Comparison of ENCODE assay signal across 8 cellular contexts in the genomic region with DNA sequence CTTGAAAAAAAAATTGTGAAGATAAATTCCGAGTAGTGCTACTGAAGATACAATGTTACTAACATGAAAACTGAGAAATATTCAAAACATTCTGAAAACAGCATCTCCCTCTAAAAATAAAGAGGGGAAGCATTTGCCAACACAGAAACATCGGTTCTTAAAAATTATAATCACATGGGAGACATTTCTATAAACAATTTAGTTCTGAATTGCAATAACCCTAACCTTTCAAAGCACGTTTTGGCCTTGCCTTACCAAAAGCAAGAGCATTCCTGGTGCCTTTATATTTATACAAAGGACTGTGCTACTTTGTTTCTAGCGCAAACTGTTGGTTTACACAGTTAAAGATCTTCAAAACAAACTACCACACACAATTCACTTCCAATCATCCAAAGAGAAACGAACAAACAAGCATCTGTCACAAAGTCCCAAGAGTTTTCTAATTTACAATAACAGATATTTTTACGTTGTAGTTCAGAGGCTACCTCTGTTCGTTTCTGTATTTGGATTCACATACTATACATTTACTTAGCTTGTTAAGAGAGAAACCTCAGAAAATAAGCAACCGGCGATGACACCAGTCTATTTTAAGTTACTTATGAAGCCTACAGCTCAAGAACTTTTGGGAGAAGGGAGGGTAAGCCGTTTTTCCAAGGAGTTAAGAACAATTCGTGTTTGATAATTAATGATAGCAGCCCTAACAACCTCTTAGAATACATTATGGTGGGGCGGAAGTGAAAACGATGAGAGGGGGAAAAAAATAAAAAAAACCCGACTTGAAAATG. TPM values are rescaled to one million over a fixed set of nuclear protein-coding genes. Genes with fewer than 3 reads are reported as not detected.
DNase-seq lines count a peak whose midpoint lies in the region; ATAC-seq and TF ChIP-seq lines count a peak whose summit lies in the region.

No MANE protein-coding gene starts in this region.

- no peaks in the 10 kb centered on the region for H3K27me3 ChIP-seq in GM06990 (replicated peaks; ENCODE audit: control insufficient read depth, insufficient read depth, low read length)
- H3K27me3 ChIP-seq in Panc1 (ENCODE audit: control insufficient read depth, insufficient read depth, low read length) = no peaks in the 10 kb centered on the region
- H3K27me3 ChIP-seq in esophagus squamous epithelium = no peaks in the 10 kb centered on the region

- H3K4me3 Mint-ChIP-seq in progenitor cell of endocrine pancreas (ENCODE audit: low read depth) = peak overlapping the region; percentile 100

- H3K27ac Mint-ChIP-seq in progenitor cell of endocrine pancreas = peak overlapping the region; percentile 98

- CTCF ChIA-PET in Panc1 (lab: Charles Lee) = no interaction called here

- BruUV-seq in Panc1 (replicated peaks; lab: Mats Ljungman, UMichigan) = no TSS peak

- H3K36me3 ChIP-seq in GM06990 (ENCODE audit: control insufficient read depth, insufficient read depth, low read length) (no peaks in the 10 kb centered on the region), Panc1 (ENCODE audit: control insufficient read depth, insufficient read depth, low read length) (peaks cover 2% of the 10 kb centered on the region; the same call in 1 of the 2 replicates), esophagus squamous epithelium (no peaks in the 10 kb centered on the region)

- ATAC-seq in Panc1 = no peak
- ATAC-seq in GM18907 (IDR thresholded peaks at IDR 0.05; ENCODE audit: unreplicated experiment) = no peak
- ATAC-seq in HG02763 (IDR thresholded peaks at IDR 0.05; ENCODE audit: unreplicated experiment) = no peak

- TF ChIP-seq POLR2A in esophagus squamous epithelium (IDR thresholded peaks at IDR 0.05) = no peak

- intact Hi-C loops in Panc1 (cut with micrococcal nuclease; ENCODE audit: unreplicated experiment) (no loop called here), esophagus squamous epithelium (cut with DNase I) (no loop called here)

- peak overlapping the region; percentile 84 for H3K27ac ChIP-seq in Panc1 (ENCODE audit: low read length)
- H3K27ac ChIP-seq in esophagus squamous epithelium = peak overlapping the region; percentile 97 to 99 (median 98)

- no peaks in the 10 kb centered on the region for H3K9me3 Mint-ChIP-seq in progenitor cell of endocrine pancreas (ENCODE audit: low read depth)

- TF ChIP-seq CTCF in GM06990 (IDR thresholded peaks at IDR 0.05; ENCODE audit: insufficient read depth, low read length, poor library complexity, severe bottlenecking) (no peak), Panc1 (IDR thresholded peaks at IDR 0.05) (no peak), esophagus squamous epithelium (IDR thresholded peaks at IDR 0.05) (no peak), progenitor cell of endocrine pancreas (IDR thresholded peaks at IDR 0.05; ENCODE audit: unreplicated experiment) (no peak)

- H3K27me3 Mint-ChIP-seq in progenitor cell of endocrine pancreas = no peaks in the 10 kb centered on the region

- H3K4me1 ChIP-seq in Panc1 (ENCODE audit: control insufficient read depth, insufficient read depth, low read length) (peaks cover 14% of the 10 kb centered on the region), esophagus squamous epithelium (peaks cover 15 to 66% (median 28%) of the 10 kb centered on the region in 3 donors)

- POLR2A ChIA-PET in Panc1 (lab: Charles Lee) = no interaction called here

- H3K9me3 ChIP-seq in Panc1 (ENCODE audit: control insufficient read depth, insufficient read depth, low read depth, low read length) (no peaks in the 10 kb centered on the region), esophagus squamous epithelium (no peaks in the 10 kb centered on the region)

- WGBS in esophagus squamous epithelium, 2 donors = 0% methylated on average over 14 of the region's 14 CpGs

- no peaks in the 10 kb centered on the region for H3K36me3 Mint-ChIP-seq in progenitor cell of endocrine pancreas (ENCODE audit: insufficient read depth)

- DNase-seq in GM06990 (ENCODE audit: extremely low read depth, insufficient read length) = no peak
- DNase-seq in Panc1 (ENCODE audit: low read depth, low spot score) = no peak
- no peak for DNase-seq in esophagus squamous epithelium (lab: John Stamatoyannopoulos, UW)
- DNase-seq in progenitor cell of endocrine pancreas (ENCODE audit: low spot score, unreplicated experiment) = no peak
- DNase-seq in NCI-H524 treated with DMSO at 0.1 percent for 48 hours (lab: John Stamatoyannopoulos, UW) = no peak
- no peak for DNase-seq in activated CD8-positive, alpha-beta memory T cell treated with anti-CD3 and anti-CD28 coated beads, Interleukin-2, amount 50 U/mL, for 48 hours

- H3K4me1 Mint-ChIP-seq in progenitor cell of endocrine pancreas (ENCODE audit: low read depth) = peaks cover 17% of the 10 kb centered on the region

- in situ Hi-C loops in Panc1 (cut with HindIII; ENCODE audit: low pct_unique_long_range_greater_than_20kb, low sequenced_read_pairs) = no loop called here

- H3K4me3 ChIP-seq in GM06990 (replicated peaks; ENCODE audit: low read depth, low read length) (peak overlapping the region; percentile 94), Panc1 (ENCODE audit: low read depth in 2 of 2, low read length in 2 of 2) (peak overlapping the region; percentile 80), esophagus squamous epithelium (peak overlapping the region; percentile 62 to 94 (median 80))

RNA-seq across cellular contexts. Expression of gene ABI1, which starts 1.3 kb away (rescaled TPM):
- total RNA-seq in Panc1 (2021; ENCODE audit: unreplicated experiment) (35.2 TPM), esophagus squamous epithelium (10 to 100 TPM; 51.4 to 67.1 (median 63.3) TPM), progenitor cell of endocrine pancreas (48.2 and 50.5 TPM in 2 replicates)
- polyA plus RNA-seq in Panc1 (2012; ENCODE audit: insufficient read length) = 29.5 TPM
